8 cellular contexts compared by ENCODE assay signal in genomic region chr22:20702546-20703413, GRCh38.
DNase-seq lines count a peak whose midpoint lies in the region; ATAC-seq and TF ChIP-seq lines count a peak whose summit lies in the region.
"Not testable (repeated sequence)": the region's sequence is repeated elsewhere in the genome, so short reads cannot be mapped to it uniquely, and the experiment has no call there.

No MANE protein-coding gene starts in this region.

- H3K27ac ChIP-seq in C4-2B: peak overlapping the region; percentile 56
- H3K27ac ChIP-seq in right lobe of liver: peak overlapping the region in 2 of 3 donors; percentile 51 to 62

- H3K27me3 ChIP-seq in right lobe of liver: not testable (repeated sequence)

- 2% methylated on average over 25 of the region's 64 CpGs for WGBS in right lobe of liver (ENCODE audit: insufficient coverage, low coverage, low lambda C conversion rate, missing lambda C conversion rate)

- H3K36me3 ChIP-seq in right lobe of liver: not testable (repeated sequence)

- not testable (repeated sequence) for TF ChIP-seq CTCF in C4-2B (conservative IDR thresholded peaks at IDR 0.05)
- TF ChIP-seq CTCF in right lobe of liver (IDR thresholded peaks at IDR 0.05): peak in 2 of 4 donors; percentile 10 to 14

- ATAC-seq in GM19395 (IDR thresholded peaks at IDR 0.05; ENCODE audit: unreplicated experiment) (peak; percentile 78), HG03521 (IDR thresholded peaks at IDR 0.05; ENCODE audit: unreplicated experiment) (peak; percentile 64), right lobe of liver (peak; percentile 88 to 93 (median 90))

- DNase-seq in NCI-H69 (lab: John Stamatoyannopoulos, UW): peak; percentile 87
- DNase-seq in activated CD4-positive, alpha-beta T cell treated with anti-CD3 and anti-CD28 coated beads, Interleukin-2, amount 50 U/mL, for 1 hour: peak; percentile 98
- peak; percentile 95 for DNase-seq in dermis blood vessel endothelial cell
- DNase-seq in right lobe of liver: peak; percentile 98 to 99 (median 98)
- peak; percentile 97 for DNase-seq in stimulated activated CD4-positive, alpha-beta T cell treated with anti-CD3 and anti-CD28 coated beads, Interleukin-4, amount 100 ng/mL, for 24 hours

- not testable (repeated sequence) for H3K4me1 ChIP-seq in right lobe of liver

- TF ChIP-seq POLR2A in right lobe of liver (IDR thresholded peaks at IDR 0.05): peak; percentile 36

- not testable (repeated sequence) for H3K9me3 ChIP-seq in right lobe of liver

- peak overlapping the region; percentile 51 to 57 (median 51) for H3K4me3 ChIP-seq in right lobe of liver

- intact Hi-C loops in right lobe of liver (cut with DNase I): not testable (repeated sequence)

Comparison
In these comparisons a context has a peak if more than half of its experiments do, and no peak if none do; other contexts are left out.
1. Peak in every context shown above with its lines: DNase-seq, ATAC-seq, H3K4me3 ChIP-seq and H3K27ac ChIP-seq.